ENCODE assay signal across 1 cellular context in genomic region chr11:47407746-47408590, GRCh38.
TF ChIP-seq lines count a peak whose summit lies in the region.

Gene SLC39A13 (plus strand): TSS chr11:47408590. CDS start chr11:47410095, 1,505 bp downstream.

TF ChIP-seq in HepG2, 621 proteins besides CTCF, POLR2A, EP300 and RAD21 (continued from another document and continues in another):
- 0 out of 2 replicates have a peak, but pooled peaks have one; percentile 66 for TF ChIP-seq ZBTB3 (CRISPR knock-in tag; IDR thresholded peaks at IDR 0.05; ENCODE audit: borderline replicate concordance, low read depth)
- no peak for TF ChIP-seq ZBTB21 (CRISPR knock-in tag; IDR thresholded peaks at IDR 0.05)
- TF ChIP-seq HNRNPK (IDR thresholded peaks at IDR 0.05; ENCODE audit: low read depth, low read length, poor library complexity, severe bottlenecking): peak; percentile 83
- no peak for TF ChIP-seq HOXA7 (CRISPR knock-in tag; IDR thresholded peaks at IDR 0.05)
- TF ChIP-seq CEBPB (IDR thresholded peaks at IDR 0.05; ENCODE audit: borderline replicate concordance, low read depth, low read length): no peak
- TF ChIP-seq GPBP1L1 (CRISPR knock-in tag; IDR thresholded peaks at IDR 0.05): no peak
- TF ChIP-seq, protein P1, sequence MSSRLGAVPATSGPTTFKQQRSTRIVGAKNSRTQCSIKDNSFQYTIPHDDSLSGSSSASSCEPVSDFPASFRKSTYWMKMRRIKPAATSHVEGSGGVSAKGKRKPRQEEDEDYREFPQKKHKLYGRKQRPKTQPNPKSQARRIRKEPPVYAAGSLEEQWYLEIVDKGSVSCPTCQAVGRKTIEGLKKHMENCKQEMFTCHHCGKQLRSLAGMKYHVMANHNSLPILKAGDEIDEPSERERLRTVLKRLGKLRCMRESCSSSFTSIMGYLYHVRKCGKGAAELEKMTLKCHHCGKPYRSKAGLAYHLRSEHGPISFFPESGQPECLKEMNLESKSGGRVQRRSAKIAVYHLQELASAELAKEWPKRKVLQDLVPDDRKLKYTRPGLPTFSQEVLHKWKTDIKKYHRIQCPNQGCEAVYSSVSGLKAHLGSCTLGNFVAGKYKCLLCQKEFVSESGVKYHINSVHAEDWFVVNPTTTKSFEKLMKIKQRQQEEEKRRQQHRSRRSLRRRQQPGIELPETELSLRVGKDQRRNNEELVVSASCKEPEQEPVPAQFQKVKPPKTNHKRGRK (CRISPR knock-in tag; IDR thresholded peaks at IDR 0.05): no peak
- peak; percentile 80 for TF ChIP-seq ARNT2 (CRISPR knock-in tag; IDR thresholded peaks at IDR 0.05; ENCODE audit: low read depth)
- TF ChIP-seq HDAC6 (IDR thresholded peaks at IDR 0.05; ENCODE audit: low read depth, low read length): no peak
- no peak for TF ChIP-seq STAT5B (CRISPR knock-in tag; IDR thresholded peaks at IDR 0.05)
- TF ChIP-seq ZNF431 (CRISPR knock-in tag; IDR thresholded peaks at IDR 0.05; ENCODE audit: borderline replicate concordance, low read depth): peak; percentile 93
- TF ChIP-seq, protein P2, sequence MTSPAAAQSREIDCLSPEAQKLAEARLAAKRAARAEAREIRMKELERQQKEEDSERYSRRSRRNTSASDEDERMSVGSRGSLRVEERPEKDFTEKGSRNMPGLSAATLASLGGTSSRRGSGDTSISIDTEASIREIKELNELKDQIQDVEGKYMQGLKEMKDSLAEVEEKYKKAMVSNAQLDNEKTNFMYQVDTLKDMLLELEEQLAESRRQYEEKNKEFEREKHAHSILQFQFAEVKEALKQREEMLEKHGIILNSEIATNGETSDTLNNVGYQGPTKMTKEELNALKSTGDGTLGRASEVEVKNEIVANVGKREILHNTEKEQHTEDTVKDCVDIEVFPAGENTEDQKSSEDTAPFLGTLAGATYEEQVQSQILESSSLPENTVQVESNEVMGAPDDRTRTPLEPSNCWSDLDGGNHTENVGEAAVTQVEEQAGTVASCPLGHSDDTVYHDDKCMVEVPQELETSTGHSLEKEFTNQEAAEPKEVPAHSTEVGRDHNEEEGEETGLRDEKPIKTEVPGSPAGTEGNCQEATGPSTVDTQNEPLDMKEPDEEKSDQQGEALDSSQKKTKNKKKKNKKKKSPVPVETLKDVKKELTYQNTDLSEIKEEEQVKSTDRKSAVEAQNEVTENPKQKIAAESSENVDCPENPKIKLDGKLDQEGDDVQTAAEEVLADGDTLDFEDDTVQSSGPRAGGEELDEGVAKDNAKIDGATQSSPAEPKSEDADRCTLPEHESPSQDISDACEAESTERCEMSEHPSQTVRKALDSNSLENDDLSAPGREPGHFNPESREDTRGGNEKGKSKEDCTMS (CRISPR knock-in tag; conservative IDR thresholded peaks at IDR 0.05): no peak
- no peak for TF ChIP-seq ZNF772 (CRISPR knock-in tag; IDR thresholded peaks at IDR 0.05)
- TF ChIP-seq ZNF292 (CRISPR knock-in tag; IDR thresholded peaks at IDR 0.05; ENCODE audit: borderline replicate concordance, low read depth): no peak
- peak; percentile 97 for TF ChIP-seq ZSCAN25 (CRISPR knock-in tag; IDR thresholded peaks at IDR 0.05)
- peak; percentile 72 for TF ChIP-seq FOSL2 (CRISPR knock-in tag; IDR thresholded peaks at IDR 0.05)
- TF ChIP-seq LBX2 (CRISPR knock-in tag; IDR thresholded peaks at IDR 0.05; ENCODE audit: borderline replicate concordance): no peak; the same call in 1 of the 2 replicates
- TF ChIP-seq ZNF234 (CRISPR knock-in tag; conservative IDR thresholded peaks at IDR 0.05): 0 out of 2 replicates have a peak, but pooled peaks have one; percentile 70
- no peak for TF ChIP-seq ZNF562 (CRISPR knock-in tag; IDR thresholded peaks at IDR 0.05; ENCODE audit: borderline replicate concordance)
- TF ChIP-seq ZNF644 (CRISPR knock-in tag; IDR thresholded peaks at IDR 0.05; ENCODE audit: low read depth): no peak
- TF ChIP-seq STAG1 (CRISPR knock-in tag; IDR thresholded peaks at IDR 0.05): peak; percentile 88
- TF ChIP-seq ZBTB26 (CRISPR knock-in tag; IDR thresholded peaks at IDR 0.05; ENCODE audit: borderline replicate concordance): peak; percentile 53; the same call in 1 of the 2 replicates
- TF ChIP-seq, protein P3, sequence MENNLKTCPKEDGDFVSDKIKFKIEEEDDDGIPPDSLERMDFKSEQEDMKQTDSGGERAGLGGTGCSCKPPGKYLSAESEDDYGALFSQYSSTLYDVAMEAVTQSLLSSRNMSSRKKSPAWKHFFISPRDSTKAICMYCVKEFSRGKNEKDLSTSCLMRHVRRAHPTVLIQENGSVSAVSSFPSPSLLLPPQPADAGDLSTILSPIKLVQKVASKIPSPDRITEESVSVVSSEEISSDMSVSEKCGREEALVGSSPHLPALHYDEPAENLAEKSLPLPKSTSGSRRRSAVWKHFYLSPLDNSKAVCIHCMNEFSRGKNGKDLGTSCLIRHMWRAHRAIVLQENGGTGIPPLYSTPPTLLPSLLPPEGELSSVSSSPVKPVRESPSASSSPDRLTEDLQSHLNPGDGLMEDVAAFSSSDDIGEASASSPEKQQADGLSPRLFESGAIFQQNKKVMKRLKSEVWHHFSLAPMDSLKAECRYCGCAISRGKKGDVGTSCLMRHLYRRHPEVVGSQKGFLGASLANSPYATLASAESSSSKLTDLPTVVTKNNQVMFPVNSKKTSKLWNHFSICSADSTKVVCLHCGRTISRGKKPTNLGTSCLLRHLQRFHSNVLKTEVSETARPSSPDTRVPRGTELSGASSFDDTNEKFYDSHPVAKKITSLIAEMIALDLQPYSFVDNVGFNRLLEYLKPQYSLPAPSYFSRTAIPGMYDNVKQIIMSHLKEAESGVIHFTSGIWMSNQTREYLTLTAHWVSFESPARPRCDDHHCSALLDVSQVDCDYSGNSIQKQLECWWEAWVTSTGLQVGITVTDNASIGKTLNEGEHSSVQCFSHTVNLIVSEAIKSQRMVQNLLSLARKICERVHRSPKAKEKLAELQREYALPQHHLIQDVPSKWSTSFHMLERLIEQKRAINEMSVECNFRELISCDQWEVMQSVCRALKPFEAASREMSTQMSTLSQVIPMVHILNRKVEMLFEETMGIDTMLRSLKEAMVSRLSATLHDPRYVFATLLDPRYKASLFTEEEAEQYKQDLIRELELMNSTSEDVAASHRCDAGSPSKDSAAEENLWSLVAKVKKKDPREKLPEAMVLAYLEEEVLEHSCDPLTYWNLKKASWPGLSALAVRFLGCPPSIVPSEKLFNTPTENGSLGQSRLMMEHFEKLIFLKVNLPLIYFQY (CRISPR knock-in tag; IDR thresholded peaks at IDR 0.05; ENCODE audit: borderline replicate concordance): peak; percentile 73; the same call in 1 of the 2 replicates
- TF ChIP-seq ZNF33A (CRISPR knock-in tag; IDR thresholded peaks at IDR 0.05; ENCODE audit: borderline replicate concordance): 0 out of 2 replicates have a peak, but pooled peaks have one; percentile 32
- peak; percentile 68; the same call in 1 of the 2 replicates for TF ChIP-seq ZNF619 (CRISPR knock-in tag; IDR thresholded peaks at IDR 0.05)
- TF ChIP-seq ONECUT2 (CRISPR knock-in tag; IDR thresholded peaks at IDR 0.05): peak; percentile 47; the same call in 1 of the 2 replicates
- TF ChIP-seq ZNF557 (CRISPR knock-in tag; IDR thresholded peaks at IDR 0.05): no peak
- peak; percentile 27; the same call in 1 of the 2 replicates for TF ChIP-seq MYPOP (CRISPR knock-in tag; IDR thresholded peaks at IDR 0.05)
- no peak for TF ChIP-seq MZF1 (CRISPR knock-in tag; IDR thresholded peaks at IDR 0.05; ENCODE audit: borderline replicate concordance)
- 0 out of 2 replicates have a peak, but pooled peaks have one; percentile 68 for TF ChIP-seq KIAA2018 (CRISPR knock-in tag; IDR thresholded peaks at IDR 0.05; ENCODE audit: borderline replicate concordance)
- TF ChIP-seq NCOR1 (IDR thresholded peaks at IDR 0.05; ENCODE audit: borderline replicate concordance, low read length): no peak; the same call in 1 of the 2 replicates
- TF ChIP-seq BORCS8-MEF2B (CRISPR knock-in tag; IDR thresholded peaks at IDR 0.05): peak; percentile 75; the same call in 1 of the 2 replicates
- TF ChIP-seq HDAC1 (CRISPR knock-in tag; IDR thresholded peaks at IDR 0.05): peak; percentile 92
- no peak for TF ChIP-seq SRSF9 (IDR thresholded peaks at IDR 0.05; ENCODE audit: borderline replicate concordance, insufficient read depth, low read depth, low read length, poor library complexity, severe bottlenecking)
- TF ChIP-seq MED8 (CRISPR knock-in tag; IDR thresholded peaks at IDR 0.05; ENCODE audit: insufficient replicate concordance): peak; percentile 11
- peak; percentile 87; the same call in 1 of the 2 replicates for TF ChIP-seq GTF3A (CRISPR knock-in tag; conservative IDR thresholded peaks at IDR 0.05)
- TF ChIP-seq ELF4 (CRISPR knock-in tag; IDR thresholded peaks at IDR 0.05; ENCODE audit: borderline replicate concordance): no peak
- TF ChIP-seq ZNF432 (CRISPR knock-in tag; IDR thresholded peaks at IDR 0.05; ENCODE audit: borderline replicate concordance): no peak
- peak; percentile 92; the same call in 1 of the 2 replicates for TF ChIP-seq GLI4 (CRISPR knock-in tag; IDR thresholded peaks at IDR 0.05; ENCODE audit: borderline replicate concordance)
- TF ChIP-seq SIN3A (IDR thresholded peaks at IDR 0.05; ENCODE audit: borderline replicate concordance, low read depth, low read length): peak; percentile 76; the same call in 1 of the 2 replicates
- no peak for TF ChIP-seq RBAK (CRISPR knock-in tag; IDR thresholded peaks at IDR 0.05)
